16 cellular contexts compared by ENCODE assay signal in genomic region chr3:7204848-7205156, GRCh38.
DNase-seq lines count a peak whose midpoint lies in the region; ATAC-seq, FAIRE-seq and TF ChIP-seq lines count a peak whose summit lies in the region.
"Had no signal": no experiment of that assay in that cellular context is flagged by ENCODE, and none has a peak within 500 bp of the region (broad histone marks: within the 10 kb centered on the region; RNA-seq: fewer than 3 reads in every experiment).

No MANE protein-coding gene starts in this region.

- H3K4me1 Mint-ChIP-seq in stimulated activated naive CD8-positive, alpha-beta T cell treated with anti-CD3 and anti-CD28 coated beads, Interleukin-15, amount 100 ng/mL, for 72 hours, result peaks cover 19% of the 10 kb centered on the region
- H3K4me1 Mint-ChIP-seq: activated CD4-positive, alpha-beta T cell treated with anti-CD3 and anti-CD28 coated beads, Interleukin-2, amount 10 ng/mL, durations not matched to agents 7 days and 5 days had no signal

- TF ChIP-seq CTCF in kidney (IDR thresholded peaks at IDR 0.05; ENCODE audit: borderline replicate concordance, extremely low read depth, insufficient read depth) (no peak), transverse colon (IDR thresholded peaks at IDR 0.05) (no peak)

- in situ Hi-C loops in transverse colon (cut with MboI; ENCODE audit: low pct_ligation_motif_present in 1 of 4, low pct_unique_long_range_greater_than_20kb in 1 of 4, low sequenced_read_pairs in 3 of 4), result no loop called here

- peak overlapping the region; percentile 59 to 65 for H3K27ac ChIP-seq in kidney (ENCODE audit: low read depth in 2 of 2, low read length in 2 of 2)
- no peak overlapping the region for H3K27ac ChIP-seq in transverse colon

- 43 to 45% methylated on average over 2 of the region's 2 CpGs for WGBS in transverse colon (ENCODE audit: low coverage in 1 of 2), 2 donors

- H3K27ac Mint-ChIP-seq in stimulated activated naive CD8-positive, alpha-beta T cell treated with anti-CD3 and anti-CD28 coated beads, Interleukin-15, amount 100 ng/mL, for 72 hours, result no peak overlapping the region
- H3K27ac Mint-ChIP-seq: activated CD4-positive, alpha-beta T cell treated with anti-CD3 and anti-CD28 coated beads, Interleukin-2, amount 10 ng/mL, durations not matched to agents 7 days and 5 days had no signal

- H3K36me3 ChIP-seq in kidney (ENCODE audit: control insufficient read depth in 1 of 2, insufficient read depth in 2 of 2, low read length in 2 of 2) (no peaks in the 10 kb centered on the region), transverse colon (no peaks in the 10 kb centered on the region)
- H3K36me3 ChIP-seq: uterus had no signal

- peak; percentile 85 for FAIRE-seq in kidney (lab: Jason Lieb, UNC)

- TF ChIP-seq EP300 in transverse colon (IDR thresholded peaks at IDR 0.05; ENCODE audit: low read depth), result no peak

- DNase-seq in kidney (no peak), transverse colon (no peak), GM19240 (ENCODE audit: insufficient read length, low spot score) (no peak), NCI-H1930 (lab: John Stamatoyannopoulos, UW) (no peak)
- no peak for DNase-seq in stimulated activated naive CD8-positive, alpha-beta T cell treated with anti-CD3 and anti-CD28 coated beads, Interleukin-15, amount 100 ng/mL, for 72 hours
- DNase-seq: activated CD4-positive, alpha-beta T cell treated with anti-CD3 and anti-CD28 coated beads, Interleukin-2, amount 10 ng/mL, durations not matched to agents 7 days and 5 days; aorta; NCI-H1092 treated with DMSO at 0.1 percent for 48 hours; RPMI8226; stimulated activated naive CD4-positive, alpha-beta T cell; T1000; uterus had no signal

- no peak for TF ChIP-seq POLR2A in transverse colon (IDR thresholded peaks at IDR 0.05)

- H3K4me1 ChIP-seq in kidney (ENCODE audit: control insufficient read depth in 1 of 2, insufficient read depth in 1 of 2, low read depth in 1 of 2, low read length in 2 of 2) (peaks cover 3% of the 10 kb centered on the region in 2 donors), transverse colon (no peaks in the 10 kb centered on the region)
- H3K4me1 ChIP-seq: uterus had no signal

- peaks cover 0 to 11% of the 10 kb centered on the region in 2 donors for H3K9me3 Mint-ChIP-seq in stimulated activated naive CD8-positive, alpha-beta T cell treated with anti-CD3 and anti-CD28 coated beads, Interleukin-15, amount 100 ng/mL, for 72 hours
- H3K9me3 Mint-ChIP-seq: activated CD4-positive, alpha-beta T cell treated with anti-CD3 and anti-CD28 coated beads, Interleukin-2, amount 10 ng/mL, durations not matched to agents 7 days and 5 days had no signal

- no peak overlapping the region for H3K9ac ChIP-seq in kidney (ENCODE audit: low read length in 2 of 2)

- H3K9me3 ChIP-seq in kidney (ENCODE audit: control insufficient read depth in 1 of 2, low read length in 2 of 2), result no peaks in the 10 kb centered on the region
- H3K9me3 ChIP-seq in transverse colon, result no peaks in the 10 kb centered on the region
- H3K9me3 ChIP-seq: uterus had no signal

- no peak overlapping the region for H3K4me3 Mint-ChIP-seq in stimulated activated naive CD8-positive, alpha-beta T cell treated with anti-CD3 and anti-CD28 coated beads, Interleukin-15, amount 100 ng/mL, for 72 hours
- H3K4me3 Mint-ChIP-seq: activated CD4-positive, alpha-beta T cell treated with anti-CD3 and anti-CD28 coated beads, Interleukin-2, amount 10 ng/mL, durations not matched to agents 7 days and 5 days had no signal

- no peaks in the 10 kb centered on the region for H3K27me3 ChIP-seq in transverse colon
- H3K27me3 ChIP-seq: uterus had no signal

- ATAC-seq in GM18873 (IDR thresholded peaks at IDR 0.05; ENCODE audit: low FRiP score, unreplicated experiment), result peak; percentile 45
- ATAC-seq in GM21737 (IDR thresholded peaks at IDR 0.05; ENCODE audit: unreplicated experiment), result peak; percentile 56
- ATAC-seq in HG03175 (IDR thresholded peaks at IDR 0.05; ENCODE audit: unreplicated experiment), result peak; percentile 40
- no peak for ATAC-seq in stimulated activated naive CD8-positive, alpha-beta T cell treated with anti-CD3 and anti-CD28 coated beads, Interleukin-15, amount 100 ng/mL, for 72 hours

- H3K4me3 ChIP-seq in kidney (ENCODE audit: low read length in 2 of 2), result peak overlapping the region; percentile 41 to 49
- H3K4me3 ChIP-seq in transverse colon, result no peak overlapping the region
- H3K4me3 ChIP-seq: lung had no signal

- no peaks in the 10 kb centered on the region for H3K27me3 Mint-ChIP-seq in stimulated activated naive CD8-positive, alpha-beta T cell treated with anti-CD3 and anti-CD28 coated beads, Interleukin-15, amount 100 ng/mL, for 72 hours
- H3K27me3 Mint-ChIP-seq: activated CD4-positive, alpha-beta T cell treated with anti-CD3 and anti-CD28 coated beads, Interleukin-2, amount 10 ng/mL, durations not matched to agents 7 days and 5 days had no signal

- intact Hi-C loops in kidney (cut with DNase I), result no loop called here
- intact Hi-C loops in transverse colon (cut with DNase I; ENCODE audit: low total_unique reads), result loop anchor here (1.0 kb wide), 1 partner anchor 9 kb away; no protein-coding TSS in a partner anchor

Comparison
In these comparisons a context has a peak if more than half of its experiments do, and no peak if none do; other contexts are left out.
1. H3K27ac ChIP-seq: peak in kidney (2 of 2); none in transverse colon (0 of 4).
2. H3K4me3 ChIP-seq: peak in kidney (2 of 2); none in transverse colon (0 of 4).